7 cellular contexts compared by ENCODE assay signal in genomic region chr2:118881490-118882129, GRCh38. TPM values are rescaled to one million over a fixed set of nuclear protein-coding genes. Genes with fewer than 3 reads are reported as not detected.
DNase-seq lines count a peak whose midpoint lies in the region; ATAC-seq and TF ChIP-seq lines count a peak whose summit lies in the region.

No MANE protein-coding gene starts in this region.

- no peaks in the 10 kb centered on the region for H3K9me3 ChIP-seq in adrenal gland (replicated peaks in 1 of 3)

- H3K27me3 ChIP-seq in adrenal gland, result peaks cover 19% of the 10 kb centered on the region

- no peak overlapping the region for H3K4me3 ChIP-seq in adrenal gland

- H3K4me1 ChIP-seq in adrenal gland (replicated peaks in 1 of 2), result no peaks in the 10 kb centered on the region

- H3K27ac ChIP-seq in adrenal gland, result no peak overlapping the region

- 14 to 21% (median 18%) methylated on average over 6 to 10 of the region's 10 CpGs for WGBS in adrenal gland, 4 donors

- ATAC-seq in GM18499 (IDR thresholded peaks at IDR 0.05; ENCODE audit: insufficient read depth, unreplicated experiment) (peak; percentile 84), HG02642 (IDR thresholded peaks at IDR 0.05; ENCODE audit: poor library complexity, unreplicated experiment) (peak; percentile 87)

- intact Hi-C loops in adrenal gland (cut with DNase I), result loop anchor here (5.0 to 10.0 kb wide), 2 partner anchors 293 to 406 kb away; no protein-coding TSS in a partner anchor

- DNase-seq in NCI-H128 (lab: John Stamatoyannopoulos, UW; ENCODE audit: unreplicated experiment) (peak; percentile 23), T follicular helper cell (ENCODE audit: low read depth) (peak; percentile 44), adrenal gland (peak; percentile 39 to 65 (median 59)), iPS DF 19.7 (ENCODE audit: low read depth, low spot score) (peak; percentile 45)
- peak; percentile 35 to 53 for DNase-seq in stimulated activated CD4-positive, alpha-beta T cell treated with anti-CD3 and anti-CD28 coated beads, Interleukin-15, amount 100 ng/mL, for 48 hours (ENCODE audit: low read depth in 2 of 2)

- TF ChIP-seq CTCF in adrenal gland (IDR thresholded peaks at IDR 0.05), result peak; percentile 62 to 82 (median 69)

- H3K36me3 ChIP-seq in adrenal gland (replicated peaks in 1 of 2), result no peaks in the 10 kb centered on the region

- no peak for TF ChIP-seq POLR2A in adrenal gland (IDR thresholded peaks at IDR 0.05)

RNA-seq across cellular contexts. Expression of gene EN1, which starts 34.2 kb away (rescaled TPM):
- total RNA-seq in adrenal gland, result under 1 TPM in 6 of 8 donors, not detected in 2; 0.17 to 0.98 (median 0.54) TPM
- under 1 TPM in 1 of 3 donors, not detected in 2; 0.03 TPM for polyA plus RNA-seq in adrenal gland
